ENCODE assay signal across 8 cellular contexts in the genomic region with DNA sequence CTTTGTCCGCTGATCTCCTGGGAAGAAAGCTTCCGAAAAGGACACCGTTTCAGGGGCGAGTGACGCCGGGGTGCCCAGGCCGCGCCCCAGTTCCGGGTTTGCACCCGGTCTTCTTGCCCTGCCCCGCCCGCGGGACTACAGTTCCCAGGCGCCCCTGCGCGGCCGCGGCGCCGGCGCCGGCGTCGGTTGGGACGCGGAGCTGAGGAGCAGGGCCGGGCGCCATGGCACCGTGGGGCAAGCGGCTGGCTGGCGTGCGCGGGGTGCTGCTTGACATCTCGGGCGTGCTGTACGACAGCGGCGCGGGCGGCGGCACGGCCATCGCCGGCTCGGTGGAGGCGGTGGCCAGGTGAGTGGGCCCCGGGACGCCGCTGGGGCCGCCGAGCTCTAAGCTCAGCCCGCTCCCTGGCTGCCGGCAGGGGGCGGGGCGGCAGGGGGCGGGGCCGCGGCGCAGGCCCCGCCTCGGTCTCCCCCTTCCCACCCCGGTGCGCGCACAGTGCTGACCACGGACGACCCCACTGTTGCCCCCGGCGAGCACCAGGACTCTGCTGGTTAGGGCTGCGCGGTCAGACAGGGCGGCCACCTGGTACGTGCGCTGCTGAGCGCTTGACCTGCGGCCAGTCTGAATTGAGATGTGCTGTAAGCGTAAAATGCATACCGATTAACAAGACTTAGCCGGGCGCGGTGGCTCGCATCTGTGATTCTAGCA. TPM values are rescaled to one million over a fixed set of nuclear protein-coding genes. Genes with fewer than 3 reads are reported as not detected.
A peak's percentile ranks its signal among the peaks of the same experiment; 100 is the strongest.
DNase-seq lines count a peak whose midpoint lies in the region; ATAC-seq and TF ChIP-seq lines count a peak whose summit lies in the region.

A gene with protein sequence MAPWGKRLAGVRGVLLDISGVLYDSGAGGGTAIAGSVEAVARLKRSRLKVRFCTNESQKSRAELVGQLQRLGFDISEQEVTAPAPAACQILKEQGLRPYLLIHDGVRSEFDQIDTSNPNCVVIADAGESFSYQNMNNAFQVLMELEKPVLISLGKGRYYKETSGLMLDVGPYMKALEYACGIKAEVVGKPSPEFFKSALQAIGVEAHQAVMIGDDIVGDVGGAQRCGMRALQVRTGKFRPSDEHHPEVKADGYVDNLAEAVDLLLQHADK (plus strand): TSS at position 182 of the 706 bp plus-strand sequence. CDS start 40 bp downstream, at position 222.

- DNase-seq in GDM1 (lab: John Stamatoyannopoulos, UW) (peak; percentile 80), SK-N-MC (ENCODE audit: low read depth, low spot score) (no peak), glutamatergic neuron (peak; percentile 80), osteocyte (ENCODE audit: extremely low spot score, unreplicated experiment) (peak; percentile 91), testis (peak; percentile 90)

- H3K9me3 ChIP-seq in KOPT-K1 (ENCODE audit: insufficient read depth, low read length, poor library complexity, severe bottlenecking) (no peaks in the 10 kb centered on the region), SK-N-MC (ENCODE audit: low read depth, low read length) (no peaks in the 10 kb centered on the region), testis (no peaks in the 10 kb centered on the region)

- 2% methylated on average over 19 to 44 of the region's 81 CpGs for WGBS in testis, 2 donors

- no peaks in the 10 kb centered on the region for H3K27me3 ChIP-seq in testis

- H3K4me1 ChIP-seq in testis: peaks cover 20% of the 10 kb centered on the region

- H3K36me3 Mint-ChIP-seq in activated naive CD4-positive, alpha-beta T cell treated with anti-CD3 and anti-CD28 coated beads, Interleukin-2, amount 50 U/mL, for 24 hours: no peaks in the 10 kb centered on the region
- no peaks in the 10 kb centered on the region for H3K36me3 Mint-ChIP-seq in glutamatergic neuron (ENCODE audit: unreplicated experiment)
- no peaks in the 10 kb centered on the region for H3K36me3 Mint-ChIP-seq in osteocyte (ENCODE audit: unreplicated experiment)

- peak; percentile 95 for ATAC-seq in GM21825 (IDR thresholded peaks at IDR 0.05; ENCODE audit: unreplicated experiment)

- intact Hi-C loops in testis (cut with DNase I; ENCODE audit: low total_unique reads): no loop called here

- H3K27me3 Mint-ChIP-seq in activated naive CD4-positive, alpha-beta T cell treated with anti-CD3 and anti-CD28 coated beads, Interleukin-2, amount 50 U/mL, for 24 hours: no peaks in the 10 kb centered on the region
- peaks cover 5% of the 10 kb centered on the region for H3K27me3 Mint-ChIP-seq in glutamatergic neuron (ENCODE audit: unreplicated experiment)
- peaks cover 4% of the 10 kb centered on the region for H3K27me3 Mint-ChIP-seq in osteocyte (ENCODE audit: unreplicated experiment)

- H3K27ac ChIP-seq in KOPT-K1 (ENCODE audit: low read depth, low read length, poor library complexity, severe bottlenecking) (peak within 1 kb of the TSS; percentile 65), SK-N-MC (no peak within 1 kb of the TSS), testis (peak within 1 kb of the TSS; percentile 79 to 90)

- H3K27ac Mint-ChIP-seq in activated naive CD4-positive, alpha-beta T cell treated with anti-CD3 and anti-CD28 coated beads, Interleukin-2, amount 50 U/mL, for 24 hours: peak within 1 kb of the TSS; percentile 98
- H3K27ac Mint-ChIP-seq in glutamatergic neuron (ENCODE audit: unreplicated experiment): no peak within 1 kb of the TSS
- peak within 1 kb of the TSS; percentile 86 for H3K27ac Mint-ChIP-seq in osteocyte (ENCODE audit: unreplicated experiment)

- peak within 1 kb of the TSS; percentile 95 for H3K4me3 Mint-ChIP-seq in activated naive CD4-positive, alpha-beta T cell treated with anti-CD3 and anti-CD28 coated beads, Interleukin-2, amount 50 U/mL, for 24 hours
- H3K4me3 Mint-ChIP-seq in glutamatergic neuron (ENCODE audit: unreplicated experiment) (peak within 1 kb of the TSS; percentile 86), osteocyte (ENCODE audit: unreplicated experiment) (peak within 1 kb of the TSS; percentile 86)

- H3K36me3 ChIP-seq in KOPT-K1 (ENCODE audit: insufficient read depth, low read length) (no peaks in the 10 kb centered on the region), SK-N-MC (ENCODE audit: insufficient read depth, low read length) (no peaks in the 10 kb centered on the region), testis (ENCODE audit: low read depth, missing control alignments) (no peaks in the 10 kb centered on the region)

- peak within 1 kb of the TSS; percentile 45 for H3K9ac ChIP-seq in SK-N-MC (ENCODE audit: insufficient read length)

- H3K4me1 Mint-ChIP-seq in activated naive CD4-positive, alpha-beta T cell treated with anti-CD3 and anti-CD28 coated beads, Interleukin-2, amount 50 U/mL, for 24 hours: peaks cover 29% of the 10 kb centered on the region
- H3K4me1 Mint-ChIP-seq in glutamatergic neuron (ENCODE audit: low read depth, unreplicated experiment): no peaks in the 10 kb centered on the region
- peaks cover 10% of the 10 kb centered on the region for H3K4me1 Mint-ChIP-seq in osteocyte (ENCODE audit: unreplicated experiment)

- peak within 1 kb of the TSS; percentile 78 for H3K4me3 ChIP-seq in SK-N-MC
- peak within 1 kb of the TSS; percentile 73 to 87 for H3K4me3 ChIP-seq in testis

- H3K9me3 Mint-ChIP-seq in activated naive CD4-positive, alpha-beta T cell treated with anti-CD3 and anti-CD28 coated beads, Interleukin-2, amount 50 U/mL, for 24 hours: no peaks in the 10 kb centered on the region
- H3K9me3 Mint-ChIP-seq in glutamatergic neuron (ENCODE audit: unreplicated experiment) (peaks cover 3% of the 10 kb centered on the region), osteocyte (ENCODE audit: unreplicated experiment) (no peaks in the 10 kb centered on the region)

- peak; percentile 74 for TF ChIP-seq CTCF in glutamatergic neuron (IDR thresholded peaks at IDR 0.05; ENCODE audit: partially characterized antibody, unreplicated experiment)
- peak; percentile 66 for TF ChIP-seq CTCF in osteocyte (IDR thresholded peaks at IDR 0.05)
- peak; percentile 31 to 62 (median 42) for TF ChIP-seq CTCF in testis (IDR thresholded peaks at IDR 0.05)

- TF ChIP-seq POLR2A in testis (IDR thresholded peaks at IDR 0.05): no peak

RNA-seq across cellular contexts. Expression of the gene that starts here (rescaled TPM):
- 6.0 TPM for total RNA-seq in glutamatergic neuron (ENCODE audit: unreplicated experiment)
- 15.8 and 18.8 TPM in 2 replicates for total RNA-seq in osteocyte
- total RNA-seq in testis: 10 to 100 TPM; 34.2 to 46.0 TPM
- 45.0 TPM for polyA plus RNA-seq in testis (ENCODE audit: insufficient read depth, low read depth, low replicate concordance)
